8 cellular contexts compared by ENCODE assay signal in genomic region chr1:33181906-33182305, GRCh38. TPM values are rescaled to one million over a fixed set of nuclear protein-coding genes. Genes with fewer than 3 reads are reported as not detected.
DNase-seq lines count a peak whose midpoint lies in the region; ATAC-seq and TF ChIP-seq lines count a peak whose summit lies in the region.

Gene TRIM62 (minus strand): TSS chr1:33182043. CDS start chr1:33181432, 611 bp downstream.

- TF ChIP-seq POLR2A in IMR-90 (IDR thresholded peaks at IDR 0.05; ENCODE audit: low read depth, low read length) = no peak
- peak in 2 of 4 donors; percentile 29 to 66 for TF ChIP-seq POLR2A in esophagus squamous epithelium (IDR thresholded peaks at IDR 0.05)

- H3K9me1 ChIP-seq in IMR-90 (ENCODE audit: insufficient read depth, low read length) = peaks cover 15% of the 10 kb centered on the region

- H2BK120ac ChIP-seq in IMR-90 (ENCODE audit: low read depth, low read length) = no peak within 1 kb of the TSS; the same call in 1 of the 2 replicates

- H3K36me3 Mint-ChIP-seq in activated T-cell treated with anti-CD3 and anti-CD28 coated beads, Interleukin-2, amount 50 U/mL, for 4 hours (ENCODE audit: insufficient read depth) = peaks cover 2% of the 10 kb centered on the region

- 0 out of 2 replicates have a peak, but pooled peaks cover 3% of the 10 kb centered on the region for H3K36me3 ChIP-seq in IMR-90 (ENCODE audit: control insufficient read depth, insufficient read depth, low read length)
- peaks cover 0 to 11% (median 0%) of the 10 kb centered on the region in 3 donors for H3K36me3 ChIP-seq in esophagus squamous epithelium

- 0 out of 2 replicates have a peak within 1 kb of the TSS, but pooled peaks have one; percentile 3 for H2BK20ac ChIP-seq in IMR-90 (ENCODE audit: low read depth, low read length)

- peak within 1 kb of the TSS; percentile 52 for H2AK5ac ChIP-seq in IMR-90 (ENCODE audit: low read depth, low read length)

- peak within 1 kb of the TSS; percentile 58 for H3K27ac ChIP-seq in IMR-90 (ENCODE audit: insufficient read depth, low read length)
- H3K27ac ChIP-seq in esophagus squamous epithelium = peak within 1 kb of the TSS; percentile 83 to 92 (median 88)

- 0 out of 2 replicates have a peak within 1 kb of the TSS, but pooled peaks have one; percentile 50 for H3K23ac ChIP-seq in IMR-90 (ENCODE audit: low read depth, low read length)

- no peak within 1 kb of the TSS for H3K14ac ChIP-seq in IMR-90 (replicated peaks; ENCODE audit: low read depth, low read length)

- H3K4ac ChIP-seq in IMR-90 (ENCODE audit: low read depth, low read length) = peak within 1 kb of the TSS; percentile 63; the same call in 1 of the 2 replicates

- peaks cover 21% of the 10 kb centered on the region for H4K20me1 ChIP-seq in IMR-90 (ENCODE audit: insufficient read depth, low read length)

- intact Hi-C loops in IMR-90 (cut with micrococcal nuclease) = loop anchor here (1.0 to 5.0 kb wide), 2 partner anchors 75 to 290 kb away; partner anchors contain the start of gene ZSCAN20
- intact Hi-C loops in esophagus squamous epithelium (cut with DNase I) = no loop called here

- peaks cover 21% of the 10 kb centered on the region for H3K4me1 Mint-ChIP-seq in activated T-cell treated with anti-CD3 and anti-CD28 coated beads, Interleukin-2, amount 50 U/mL, for 4 hours (ENCODE audit: low read depth)

- no peaks in the 10 kb centered on the region for H3K9me3 ChIP-seq in IMR-90 (ENCODE audit: control insufficient read depth, insufficient read depth, low read length)
- no peaks in the 10 kb centered on the region for H3K9me3 ChIP-seq in esophagus squamous epithelium

- peak within 1 kb of the TSS; percentile 75 for H3K9ac ChIP-seq in IMR-90 (ENCODE audit: low read depth, low read length)

- CTCF ChIA-PET in IMR-90 (lab: Yijun Ruan, JAX) = no interaction called here

- H3K18ac ChIP-seq in IMR-90 (ENCODE audit: low read depth, low read length) = peak within 1 kb of the TSS; percentile 30; the same call in 1 of the 2 replicates

- TF ChIP-seq CTCF in AG10803 (conservative IDR thresholded peaks at IDR 0.05; ENCODE audit: low read length) = no peak
- no peak for TF ChIP-seq CTCF in IMR-90 (conservative IDR thresholded peaks at IDR 0.05; ENCODE audit: low read depth, low read length)
- peak in 1 of 6 experiments; percentile 8 for TF ChIP-seq CTCF in esophagus squamous epithelium (IDR thresholded peaks at IDR 0.05)

- H4K5ac ChIP-seq in IMR-90 (ENCODE audit: low read depth, low read length) = peak within 1 kb of the TSS; percentile 24

- WGBS in IMR-90 (ENCODE audit: extremely low coverage in 2 of 2, insufficient read length in 1 of 2), 2 experiments = 0% methylated on average over 7 of the region's 35 CpGs; no CpG with 5 or more reads in 1 of the 2 experiments
- 0% methylated on average over 6 to 12 of the region's 35 CpGs for WGBS in esophagus squamous epithelium, 2 donors

- BruUV-seq in IMR-90 (replicated peaks; lab: Mats Ljungman, UMichigan) = no TSS peak

- TF ChIP-seq RAD21 in IMR-90 (IDR thresholded peaks at IDR 0.05; ENCODE audit: low read length) = no peak

- peak within 1 kb of the TSS; percentile 99 for H3K4me2 ChIP-seq in IMR-90 (ENCODE audit: low read depth, low read length)

- peaks cover 5% of the 10 kb centered on the region for H3K4me1 ChIP-seq in IMR-90 (ENCODE audit: control insufficient read depth, insufficient read depth, low read length)
- H3K4me1 ChIP-seq in esophagus squamous epithelium = peaks cover 5 to 37% (median 6%) of the 10 kb centered on the region in 3 donors

- DNase-seq in AG10803 (ENCODE audit: low read depth) (peak; percentile 81), IMR-90 (peak; percentile 85), OCI-M2 (lab: John Stamatoyannopoulos, UW; ENCODE audit: unreplicated experiment) (peak; percentile 53), esophagus squamous epithelium (lab: John Stamatoyannopoulos, UW) (peak; percentile 30), myocyte (ENCODE audit: low read depth) (peak; percentile 96)
- DNase-seq in activated T-cell treated with anti-CD3 and anti-CD28 coated beads, Interleukin-2, amount 50 U/mL, for 4 hours = peak; percentile 73
- peak; percentile 45 to 78 for DNase-seq in stimulated activated CD8-positive, alpha-beta memory T cell treated with anti-CD3 and anti-CD28 coated beads, Interleukin-7, amount 100 ng/mL, for 4 hours (ENCODE audit: low read depth in 2 of 2)

- H3K79me1 ChIP-seq in IMR-90 (ENCODE audit: low read depth in 1 of 2, low read length in 2 of 2) = peaks cover 8 to 40% of the 10 kb centered on the region in 2 experiments

- H2AFZ ChIP-seq in IMR-90 (replicated peaks; ENCODE audit: low read length, poor library complexity) = peak within 1 kb of the TSS; percentile 93

- H3K56ac ChIP-seq in IMR-90 (ENCODE audit: extremely low read depth, insufficient read depth, low read length) = no peak within 1 kb of the TSS

- peak; percentile 47 for ATAC-seq in GM19372 (IDR thresholded peaks at IDR 0.05; ENCODE audit: low read depth, unreplicated experiment)
- peak; percentile 83 for ATAC-seq in IMR-90 (ENCODE audit: low read depth)
- peak; percentile 40 to 49 for ATAC-seq in activated T-cell treated with anti-CD3 and anti-CD28 coated beads, Interleukin-2, amount 50 U/mL, for 4 hours

- dilution Hi-C loops in IMR-90 (cut with HindIII; ENCODE audit: low sequenced_read_pairs, unreplicated experiment) = no loop called here

- H3K4me3 ChIP-seq in AG10803 (ENCODE audit: low read length) = peak within 1 kb of the TSS; percentile 78
- H3K4me3 ChIP-seq in IMR-90 (ENCODE audit: insufficient read depth, low read depth, low read length) = peak within 1 kb of the TSS; percentile 93
- H3K4me3 ChIP-seq in esophagus squamous epithelium = peak within 1 kb of the TSS; percentile 80 to 95 (median 90)

- POLR2A ChIA-PET in IMR-90 (lab: Charles Lee; ENCODE audit: unreplicated experiment) = interaction anchor here (1.3 kb wide), 1 partner anchor 82 kb away, joined by 3 read pairs; no protein-coding TSS in a partner anchor

- H3K27me3 Mint-ChIP-seq in activated T-cell treated with anti-CD3 and anti-CD28 coated beads, Interleukin-2, amount 50 U/mL, for 4 hours (ENCODE audit: low read depth) = peaks cover 10% of the 10 kb centered on the region

- H2AK9ac ChIP-seq in IMR-90 (replicated peaks; ENCODE audit: low read depth, low read length, poor library complexity) = peak within 1 kb of the TSS; percentile 75

- no peaks in the 10 kb centered on the region for H3K9me3 Mint-ChIP-seq in activated T-cell treated with anti-CD3 and anti-CD28 coated beads, Interleukin-2, amount 50 U/mL, for 4 hours

- peak within 1 kb of the TSS; percentile 85 for H3K4me3 Mint-ChIP-seq in activated T-cell treated with anti-CD3 and anti-CD28 coated beads, Interleukin-2, amount 50 U/mL, for 4 hours

- H4K8ac ChIP-seq in IMR-90 (ENCODE audit: low read depth in 2 of 2, low read length in 2 of 2) = peak within 1 kb of the TSS; percentile 41 to 87; a peak in 3 of 4 replicates

- no peak within 1 kb of the TSS; the same call in 2 of the 3 replicates for H2BK15ac ChIP-seq in IMR-90 (ENCODE audit: low read depth, low read length)

- peak within 1 kb of the TSS; percentile 36 for H2BK5ac ChIP-seq in IMR-90 (ENCODE audit: low read depth, low read length, poor library complexity, severe bottlenecking)

- in situ Hi-C loops in IMR-90 (cut with MboI; ENCODE audit: low sequenced_read_pairs) = no loop called here

- no peaks in the 10 kb centered on the region for H3K27me3 ChIP-seq in IMR-90 (ENCODE audit: control insufficient read depth, insufficient read depth, low read length)
- peaks cover 0 to 3% (median 0%) of the 10 kb centered on the region in 4 donors for H3K27me3 ChIP-seq in esophagus squamous epithelium

- H4K91ac ChIP-seq in IMR-90 (ENCODE audit: insufficient read depth, low read depth, low read length) = peak within 1 kb of the TSS; percentile 47; the same call in 1 of the 2 replicates

TF ChIP-seq in IMR-90, 13 proteins besides CTCF, POLR2A, EP300 and RAD21:
- peak; percentile 98 for TF ChIP-seq MAZ (IDR thresholded peaks at IDR 0.05; ENCODE audit: borderline replicate concordance, low read depth, low read length)
- TF ChIP-seq USF2 (IDR thresholded peaks at IDR 0.05; ENCODE audit: low read depth, low read length) = no peak

RNA-seq across cellular contexts. Expression of gene TRIM62, which starts in this region (rescaled TPM):
- total RNA-seq in IMR-90 (2012; rRNA removed) (2.8 and 3.0 TPM in 2 replicates), esophagus squamous epithelium (10 to 100 TPM in 1 of 4 donors, 1 to 10 TPM in 3; 5.4 to 17.7 (median 8.0) TPM), myocyte (16.8 and 20.8 TPM in 2 replicates)
- 11.1 and 12.8 TPM in 2 replicates for polyA plus RNA-seq in IMR-90 (2012; rRNA removed)
- 4.8 and 18.3 TPM in 2 replicates for polyA plus RNA-seq in IMR-90 (2012; cell fraction: cytosol; rRNA removed)
- polyA plus RNA-seq in IMR-90 (2012; cell fraction: nucleus; rRNA removed; ENCODE audit: low replicate concordance) = 25.0 and 36.8 TPM in 2 replicates
- total RNA-seq in activated T-cell treated with anti-CD3 and anti-CD28 coated beads, Interleukin-2, amount 50 U/mL, for 4 hours = 1 to 10 TPM; 3.8 to 5.9 (median 4.5) TPM
- 7.5 TPM for polyA plus RNA-seq in myocyte (2012)

Comparison
In these comparisons a context has a peak if more than half of its experiments do, and no peak if none do; other contexts are left out.
1. Peak in every context shown above with its lines: DNase-seq, ATAC-seq, H3K4me3 ChIP-seq and H3K27ac ChIP-seq.
2. DNase-seq: peak in every context shown above with its lines; median percentile 96 in myocyte; 85 in IMR-90; 81 in AG10803; 73 in activated T-cell treated with anti-CD3 and anti-CD28 coated beads, Interleukin-2, amount 50 U/mL, for 4 hours; 62 in stimulated activated CD8-positive, alpha-beta memory T cell treated with anti-CD3 and anti-CD28 coated beads, Interleukin-7, amount 100 ng/mL, for 4 hours; 53 in OCI-M2; 30 in esophagus squamous epithelium.